In the genomic region with DNA sequence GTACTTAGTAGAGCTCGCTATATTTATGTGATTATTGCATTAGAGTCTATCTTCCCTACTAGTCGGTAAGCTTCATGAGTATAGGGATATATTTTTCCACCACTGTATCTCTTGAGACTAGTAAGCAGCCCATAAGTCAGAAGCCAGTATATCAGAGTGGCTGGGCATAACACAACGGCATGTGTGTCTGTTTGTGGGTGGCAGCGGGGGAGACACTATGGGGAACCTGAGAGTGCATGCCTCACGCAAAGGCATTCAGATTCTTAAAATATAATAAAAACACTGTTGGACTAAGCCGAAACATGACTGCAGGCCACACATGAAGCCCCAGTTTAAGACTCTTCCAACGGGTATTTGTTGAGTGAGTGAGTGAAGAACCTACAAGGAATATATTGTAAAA, we compare ENCODE assay signal across 38 cellular contexts. TPM values are rescaled to one million over a fixed set of nuclear protein-coding genes. Genes with fewer than 3 reads are reported as not detected.
"Had no signal": no experiment of that assay in that cellular context is flagged by ENCODE, and none has a peak within 500 bp of the region (broad histone marks: within the 10 kb centered on the region; RNA-seq: fewer than 3 reads in every experiment).

No MANE protein-coding gene starts in this region.

- DNase-seq: activated B cell treated with CpG ODN at 0.5 μM for 24 hours; activated CD4-positive, alpha-beta memory T cell treated with anti-CD3 and anti-CD28 coated beads for 36 hours; activated CD4-positive, alpha-beta T cell treated with anti-CD3 and anti-CD28 coated beads for 4 hours; activated CD4-positive, alpha-beta T cell treated with anti-CD3 and anti-CD28 coated beads, Interleukin-2, amount 10 ng/mL, durations not matched to agents 24 days and 14 days; activated CD4-positive, alpha-beta T cell treated with anti-CD3 and anti-CD28 coated beads, Interleukin-2, amount 50 U/mL, for 1 hour; activated CD4-positive, alpha-beta T cell treated with anti-CD3 and anti-CD28 coated beads, Interleukin-2, amount 50 U/mL, for 4 hours; activated CD4-positive, CD25-positive, alpha-beta regulatory T cell treated with anti-CD3 and anti-CD28 coated beads, Interleukin-2, amount 50 U/mL, for 72 hours; activated CD8-positive, alpha-beta memory T cell treated with anti-CD3 and anti-CD28 coated beads, Interleukin-2, amount 50 U/mL, for 4 hours; activated CD8-positive, alpha-beta T cell treated with anti-CD3 and anti-CD28 coated beads for 36 hours; activated effector memory CD4-positive, alpha-beta T cell treated with anti-CD3 and anti-CD28 coated beads, Interleukin-2, amount 50 U/mL, for 16 hours; activated gamma-delta T cell treated with Interleukin-2 at 50 U/mL for 16 hours; activated naive CD4-positive, alpha-beta T cell; activated naive CD4-positive, alpha-beta T cell treated with anti-CD3 and anti-CD28 coated beads for 36 hours; activated naive CD4-positive, alpha-beta T cell treated with anti-CD3 and anti-CD28 coated beads, Interleukin-2, amount 50 U/mL, for 16 hours; activated naive CD8-positive, alpha-beta T cell treated with anti-CD3 and anti-CD28 coated beads, Interleukin-2, amount 10 ng/mL, durations not matched to agents 7 days and 5 days; activated T-cell treated with anti-CD3 and anti-CD28 coated beads for 4 hours; activated T-cell treated with anti-CD3 and anti-CD28 coated beads, Interleukin-2, amount 50 U/mL, for 1 hour; activated T-cell treated with anti-CD3 and anti-CD28 coated beads, Interleukin-2, amount 50 U/mL, for 4 hours; adrenal gland; amniotic stem cell; aorta; body of pancreas; brain microvascular endothelial cell; central memory CD4-positive, alpha-beta T cell; T-helper 1 cell; T-helper 2 cell; T-helper 9 cell had no signal

- H3K4me3 Mint-ChIP-seq: activated B cell treated with CpG ODN at 0.5 μM for 24 hours; activated CD4-positive, alpha-beta memory T cell treated with anti-CD3 and anti-CD28 coated beads for 36 hours; activated CD4-positive, alpha-beta T cell treated with anti-CD3 and anti-CD28 coated beads, Interleukin-2, amount 10 ng/mL, durations not matched to agents 24 days and 14 days; activated CD8-positive, alpha-beta T cell treated with anti-CD3 and anti-CD28 coated beads for 36 hours; activated naive CD4-positive, alpha-beta T cell treated with anti-CD3 and anti-CD28 coated beads for 36 hours; activated naive CD8-positive, alpha-beta T cell treated with anti-CD3 and anti-CD28 coated beads, Interleukin-2, amount 10 ng/mL, durations not matched to agents 7 days and 5 days; activated T-cell treated with anti-CD3 and anti-CD28 coated beads, Interleukin-2, amount 50 U/mL, for 4 hours; activated T-helper 1 cell treated with anti-CD3 and anti-CD28 coated beads, Interleukin-12 subunit alpha, Interleukin-12 subunit beta, Interleukin-2, Interleukin-4 antibody, amounts not matched to agents 30 ng/mL and 10 ng/mL and 1 ng/mL, durations not matched to agents 14 hours and 24 hours and 36 hours; activated T-helper 17 cell treated with anti-CD3 and anti-CD28 coated beads, Interleukin-2, amount 50 U/mL, for 72 hours; T-helper 1 cell treated with Interleukin-12 subunit alpha and Interleukin-12 subunit beta and Interleukin-4 antibody, amounts not matched to agents 30 μg/mL and 1 μg/mL, for 36 hours; T-helper 2 cell treated with Interferon-gamma antibody and Interleukin-4, amounts not matched to agents 5 μg/mL and 100 μg/mL, for 36 hours had no signal

- H3K36me3 ChIP-seq: adrenal gland, brain microvascular endothelial cell, breast epithelium had no signal

- H3K9me3 Mint-ChIP-seq: activated B cell treated with CpG ODN at 0.5 μM for 24 hours; activated CD4-positive, alpha-beta memory T cell treated with anti-CD3 and anti-CD28 coated beads for 36 hours; activated CD4-positive, alpha-beta T cell treated with anti-CD3 and anti-CD28 coated beads, Interleukin-2, amount 10 ng/mL, durations not matched to agents 24 days and 14 days; activated CD8-positive, alpha-beta T cell treated with anti-CD3 and anti-CD28 coated beads for 36 hours; activated naive CD4-positive, alpha-beta T cell treated with anti-CD3 and anti-CD28 coated beads for 36 hours; activated naive CD4-positive, alpha-beta T cell treated with anti-CD3 and anti-CD28 coated beads, Interleukin-2, amount 50 U/mL, for 72 hours; activated naive CD8-positive, alpha-beta T cell treated with anti-CD3 and anti-CD28 coated beads, Interleukin-2, amount 10 ng/mL, durations not matched to agents 7 days and 5 days; activated T-cell treated with anti-CD3 and anti-CD28 coated beads, Interleukin-2, amount 50 U/mL, for 4 hours; activated T-helper 1 cell treated with anti-CD3 and anti-CD28 coated beads, Interleukin-12 subunit alpha, Interleukin-12 subunit beta, Interleukin-2, Interleukin-4 antibody, amounts not matched to agents 30 ng/mL and 10 ng/mL and 1 ng/mL, durations not matched to agents 14 hours and 24 hours and 36 hours; activated T-helper 17 cell treated with anti-CD3 and anti-CD28 coated beads, Interleukin-2, amount 50 U/mL, for 72 hours; T-helper 1 cell treated with Interleukin-12 subunit alpha and Interleukin-12 subunit beta and Interleukin-4 antibody, amounts not matched to agents 30 μg/mL and 1 μg/mL, for 36 hours; T-helper 2 cell treated with Interferon-gamma antibody and Interleukin-4, amounts not matched to agents 5 μg/mL and 100 μg/mL, for 36 hours had no signal

- ATAC-seq: activated CD8-positive, alpha-beta T cell treated with anti-CD3 and anti-CD28 coated beads for 36 hours; activated naive CD4-positive, alpha-beta T cell treated with anti-CD3 and anti-CD28 coated beads, Interleukin-2, amount 50 U/mL, for 72 hours; activated T-cell treated with anti-CD3 and anti-CD28 coated beads, Interleukin-2, amount 50 U/mL, for 4 hours; activated T-helper 17 cell treated with anti-CD3 and anti-CD28 coated beads, Interleukin-2, amount 50 U/mL, for 72 hours; body of pancreas had no signal

- H3K36me3 Mint-ChIP-seq: activated CD4-positive, alpha-beta memory T cell treated with anti-CD3 and anti-CD28 coated beads for 36 hours; activated naive CD8-positive, alpha-beta T cell treated with anti-CD3 and anti-CD28 coated beads, Interleukin-2, amount 10 ng/mL, durations not matched to agents 7 days and 5 days had no signal

- H3K27ac ChIP-seq: adrenal gland, body of pancreas, brain microvascular endothelial cell, breast epithelium, VCaP had no signal

- H3K27ac Mint-ChIP-seq: activated B cell treated with CpG ODN at 0.5 μM for 24 hours; activated CD4-positive, alpha-beta memory T cell treated with anti-CD3 and anti-CD28 coated beads for 36 hours; activated CD8-positive, alpha-beta T cell treated with anti-CD3 and anti-CD28 coated beads for 36 hours; activated naive CD4-positive, alpha-beta T cell treated with anti-CD3 and anti-CD28 coated beads for 36 hours; activated naive CD8-positive, alpha-beta T cell treated with anti-CD3 and anti-CD28 coated beads, Interleukin-2, amount 10 ng/mL, durations not matched to agents 7 days and 5 days; activated T-helper 1 cell treated with anti-CD3 and anti-CD28 coated beads, Interleukin-12 subunit alpha, Interleukin-12 subunit beta, Interleukin-2, Interleukin-4 antibody, amounts not matched to agents 30 ng/mL and 10 ng/mL and 1 ng/mL, durations not matched to agents 14 hours and 24 hours and 36 hours; activated T-helper 17 cell treated with anti-CD3 and anti-CD28 coated beads, Interleukin-2, amount 50 U/mL, for 72 hours; T-helper 1 cell treated with Interleukin-12 subunit alpha and Interleukin-12 subunit beta and Interleukin-4 antibody, amounts not matched to agents 30 μg/mL and 1 μg/mL, for 36 hours; T-helper 2 cell treated with Interferon-gamma antibody and Interleukin-4, amounts not matched to agents 5 μg/mL and 100 μg/mL, for 36 hours had no signal

- H3K27me3 ChIP-seq: brain microvascular endothelial cell had no signal

- H3K4me1 Mint-ChIP-seq: activated T-helper 17 cell treated with anti-CD3 and anti-CD28 coated beads, Interleukin-2, amount 50 U/mL, for 72 hours had no signal

- H3K9me3 ChIP-seq: adrenal gland, body of pancreas, breast epithelium had no signal

- H3K4me3 ChIP-seq: adrenal gland, body of pancreas, breast epithelium had no signal

- H3K4me1 ChIP-seq: breast epithelium had no signal

RNA-seq across cellular contexts. Expression of gene KCNS1, which starts 8.0 kb away (rescaled TPM):
- total RNA-seq: activated B cell treated with CpG ODN at 0.5 μM for 24 hours, aorta, body of pancreas had no signal
- polyA plus RNA-seq: aorta had no signal

RNA-seq across cellular contexts. Expression of gene WFDC5, which starts 22.1 kb away (rescaled TPM):
- total RNA-seq: activated B cell treated with CpG ODN at 0.5 μM for 24 hours; activated CD4-positive, alpha-beta memory T cell treated with anti-CD3 and anti-CD28 coated beads for 36 hours; activated CD4-positive, alpha-beta T cell treated with anti-CD3 and anti-CD28 coated beads, Interleukin-2, amount 10 ng/mL, durations not matched to agents 24 days and 14 days; activated CD8-positive, alpha-beta memory T cell treated with anti-CD3 and anti-CD28 coated beads for 36 hours; activated CD8-positive, alpha-beta T cell treated with anti-CD3 and anti-CD28 coated beads for 36 hours; activated naive CD4-positive, alpha-beta T cell treated with anti-CD3 and anti-CD28 coated beads for 36 hours; activated naive CD4-positive, alpha-beta T cell treated with anti-CD3 and anti-CD28 coated beads, Interleukin-2, amount 50 U/mL, for 72 hours; activated naive CD8-positive, alpha-beta T cell treated with anti-CD3 and anti-CD28 coated beads, Interleukin-2, amount 10 ng/mL, durations not matched to agents 7 days and 5 days; activated T-cell treated with anti-CD3 and anti-CD28 coated beads, Interleukin-2, amount 50 U/mL, for 4 hours; activated T-helper 1 cell treated with anti-CD3 and anti-CD28 coated beads, Interleukin-12 subunit alpha, Interleukin-12 subunit beta, Interleukin-2, Interleukin-4 antibody, amounts not matched to agents 30 ng/mL and 10 ng/mL and 1 ng/mL, durations not matched to agents 14 hours and 24 hours and 36 hours; adrenal gland; aorta; astrocyte; body of pancreas; breast epithelium; cardiac septum; cerebellum had no signal
- polyA plus RNA-seq: adrenal gland, aorta had no signal

RNA-seq across cellular contexts. Expression of gene WFDC12, which starts 31.4 kb away (rescaled TPM):
- total RNA-seq: activated B cell treated with CpG ODN at 0.5 μM for 24 hours; activated CD4-positive, alpha-beta memory T cell treated with anti-CD3 and anti-CD28 coated beads for 36 hours; activated CD4-positive, alpha-beta T cell treated with anti-CD3 and anti-CD28 coated beads, Interleukin-2, amount 10 ng/mL, durations not matched to agents 24 days and 14 days; activated CD8-positive, alpha-beta memory T cell treated with anti-CD3 and anti-CD28 coated beads for 36 hours; activated CD8-positive, alpha-beta T cell treated with anti-CD3 and anti-CD28 coated beads for 36 hours; activated naive CD4-positive, alpha-beta T cell treated with anti-CD3 and anti-CD28 coated beads for 36 hours; activated naive CD4-positive, alpha-beta T cell treated with anti-CD3 and anti-CD28 coated beads, Interleukin-2, amount 50 U/mL, for 72 hours; activated naive CD8-positive, alpha-beta T cell treated with anti-CD3 and anti-CD28 coated beads, Interleukin-2, amount 10 ng/mL, durations not matched to agents 7 days and 5 days; activated T-cell treated with anti-CD3 and anti-CD28 coated beads, Interleukin-2, amount 50 U/mL, for 4 hours; activated T-helper 1 cell treated with anti-CD3 and anti-CD28 coated beads, Interleukin-12 subunit alpha, Interleukin-12 subunit beta, Interleukin-2, Interleukin-4 antibody, amounts not matched to agents 30 ng/mL and 10 ng/mL and 1 ng/mL, durations not matched to agents 14 hours and 24 hours and 36 hours; activated T-helper 17 cell treated with anti-CD3 and anti-CD28 coated beads, Interleukin-2, amount 50 U/mL, for 72 hours; adrenal gland; aorta; astrocyte; body of pancreas; breast epithelium; cardiac septum; cerebellum had no signal
- polyA plus RNA-seq: adrenal gland, aorta had no signal
